ENCODE assay signal across 8 cellular contexts in the genomic region with DNA sequence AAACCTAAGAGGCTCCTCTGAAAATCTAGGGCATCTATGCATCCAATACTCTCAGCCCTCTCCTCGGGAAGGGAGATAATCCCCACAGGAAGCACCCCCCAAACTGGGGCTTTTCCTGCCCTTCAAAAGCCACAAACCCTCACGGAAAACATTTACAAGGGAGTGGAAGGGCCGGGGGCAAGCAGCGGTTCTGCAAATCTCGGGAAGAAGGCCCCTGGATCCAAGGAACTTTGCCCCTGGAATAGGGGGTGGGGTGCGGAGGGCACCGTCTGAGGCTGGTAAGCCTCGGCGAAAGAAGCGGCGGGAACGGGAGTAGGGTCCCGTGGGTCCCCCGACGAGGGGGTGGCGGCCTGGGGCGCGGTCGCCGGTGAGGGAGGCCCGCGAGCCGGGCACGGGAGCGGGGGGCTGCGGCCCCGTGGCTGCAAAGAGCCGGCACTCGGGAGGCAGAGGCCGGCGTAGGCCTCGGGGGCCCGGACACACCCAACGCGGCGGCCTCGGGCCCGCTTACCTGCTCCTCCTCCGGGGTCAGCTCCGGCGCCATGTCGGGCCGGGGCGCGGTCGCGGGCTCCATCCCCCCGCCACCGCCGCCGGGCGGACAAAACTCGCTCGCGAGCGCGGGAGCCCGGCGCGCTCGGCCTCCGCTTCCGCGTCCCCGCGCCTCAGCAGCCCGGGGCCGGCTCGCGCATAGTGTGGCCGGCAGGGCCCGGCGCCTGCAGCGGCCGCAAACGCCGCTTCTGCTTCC. TPM values are rescaled to one million over a fixed set of nuclear protein-coding genes. Genes with fewer than 3 reads are reported as not detected.
A peak's percentile ranks its signal among the peaks of the same experiment; 100 is the strongest.
DNase-seq lines count a peak whose midpoint lies in the region; ATAC-seq and TF ChIP-seq lines count a peak whose summit lies in the region.

No MANE protein-coding gene starts in this region.

- peak overlapping the region; percentile 94 for H3K27ac Mint-ChIP-seq in activated CD4-positive, alpha-beta T cell treated with anti-CD3 and anti-CD28 coated beads for 36 hours
- peak overlapping the region; percentile 86 to 97 (median 90) for H3K27ac Mint-ChIP-seq in naive thymus-derived CD4-positive, alpha-beta T cell

- H3K4me3 ChIP-seq in Jurkat, Clone E6-1 (ENCODE audit: low read length): peak overlapping the region; percentile 59
- peak overlapping the region; percentile 77 for H3K4me3 ChIP-seq in naive thymus-derived CD4-positive, alpha-beta T cell (ENCODE audit: low read length)

- peak overlapping the region; percentile 78 for H3K27ac ChIP-seq in naive thymus-derived CD4-positive, alpha-beta T cell (ENCODE audit: low read depth, low read length)

- intact Hi-C loops in activated CD4-positive, alpha-beta T cell treated with anti-CD3 and anti-CD28 coated beads for 36 hours (cut with DNase I, micrococcal nuclease): loop anchor here (1.0 to 5.0 kb wide), 5 partner anchors 60 to 1036 kb away; a partner anchor contains a TSS
- intact Hi-C loops in naive thymus-derived CD4-positive, alpha-beta T cell (cut with micrococcal nuclease): loop anchor here (2.0 to 10.0 kb wide), 3 partner anchors 36 to 214 kb away; a partner anchor contains a TSS

- CTCF ChIA-PET in activated CD4-positive, alpha-beta T cell treated with anti-CD3 and anti-CD28 coated beads for 36 hours (lab: Charles Lee): interaction anchor here (0.7 to 1.4 kb wide), 6 partner anchors 10 to 60 kb away, joined by 3 to 6 read pairs (median 4); no protein-coding TSS in a partner anchor
- CTCF ChIA-PET in naive thymus-derived CD4-positive, alpha-beta T cell (lab: Charles Lee): interaction anchor here (0.7 to 1.7 kb wide), 6 partner anchors 12 to 210 kb away, joined by 3 to 6 read pairs (median 4); a partner anchor contains a TSS

- H3K27me3 ChIP-seq in naive thymus-derived CD4-positive, alpha-beta T cell (ENCODE audit: control insufficient read depth in 2 of 2, insufficient read depth in 2 of 2, low read length in 2 of 2): no peaks in the 10 kb centered on the region

- peak; percentile 46 for DNase-seq in activated CD4-positive, alpha-beta T cell treated with anti-CD3 and anti-CD28 coated beads for 36 hours
- no peak for DNase-seq in activated CD4-positive, alpha-beta T cell treated with anti-CD3 and anti-CD28 coated beads, Interleukin-2, amount 50 U/mL, for 4 hours
- DNase-seq in Jurkat, Clone E6-1 (ENCODE audit: low read depth, low spot score): no peak
- peak; percentile 69 for DNase-seq in activated CD8-positive, alpha-beta memory T cell treated with anti-CD3 and anti-CD28 coated beads for 24 hours
- DNase-seq in erythroblast (lab: John Stamatoyannopoulos, UW): peak; percentile 50 to 68
- DNase-seq in naive thymus-derived CD4-positive, alpha-beta T cell: peak in 8 of 9 donors; percentile 2 to 41 (median 18)
- no peak for DNase-seq in ureter (ENCODE audit: low spot score)

- H3K9me3 ChIP-seq in naive thymus-derived CD4-positive, alpha-beta T cell (ENCODE audit: control insufficient read depth in 2 of 3, low read length in 3 of 3): no peaks in the 10 kb centered on the region

- peaks cover 3% of the 10 kb centered on the region for H3K36me3 Mint-ChIP-seq in activated CD4-positive, alpha-beta T cell treated with anti-CD3 and anti-CD28 coated beads for 36 hours (ENCODE audit: low read depth)
- H3K36me3 Mint-ChIP-seq in naive thymus-derived CD4-positive, alpha-beta T cell: peaks cover 0 to 6% (median 0%) of the 10 kb centered on the region in 5 donors

- H3K4me1 ChIP-seq in naive thymus-derived CD4-positive, alpha-beta T cell (ENCODE audit: control insufficient read depth in 2 of 2, insufficient read depth in 2 of 2, low read length in 2 of 2): peaks cover 10 to 16% of the 10 kb centered on the region in 2 donors

- TF ChIP-seq POLR2A in erythroblast (IDR thresholded peaks at IDR 0.05; ENCODE audit: low read length): no peak

- peak overlapping the region; percentile 87 for H3K4me3 Mint-ChIP-seq in activated CD4-positive, alpha-beta T cell treated with anti-CD3 and anti-CD28 coated beads for 36 hours
- H3K4me3 Mint-ChIP-seq in naive thymus-derived CD4-positive, alpha-beta T cell: peak overlapping the region; percentile 85 to 97 (median 94)

- peak; percentile 49 for ATAC-seq in activated CD4-positive, alpha-beta T cell treated with anti-CD3 and anti-CD28 coated beads for 36 hours
- peak; percentile 55 for ATAC-seq in naive thymus-derived CD4-positive, alpha-beta T cell
- no peak for ATAC-seq in GM18861 (IDR thresholded peaks at IDR 0.05; ENCODE audit: unreplicated experiment)

- POLR2A ChIA-PET in activated CD4-positive, alpha-beta T cell treated with anti-CD3 and anti-CD28 coated beads for 36 hours (lab: Charles Lee): interaction anchor here (0.6 to 1.0 kb wide), 4 partner anchors 47 to 125 kb away, joined by 3 read pairs; a partner anchor contains a TSS
- POLR2A ChIA-PET in naive thymus-derived CD4-positive, alpha-beta T cell (lab: Charles Lee): interaction anchor here (1.1 to 2.7 kb wide), 11 partner anchors 10 to 210 kb away, joined by 3 to 32 read pairs (median 4); a partner anchor contains a TSS

- H3K36me3 ChIP-seq in naive thymus-derived CD4-positive, alpha-beta T cell (ENCODE audit: control insufficient read depth in 2 of 3, insufficient read depth in 3 of 3, low read length in 3 of 3): no peaks in the 10 kb centered on the region

- peaks cover 21% of the 10 kb centered on the region for H3K4me1 Mint-ChIP-seq in activated CD4-positive, alpha-beta T cell treated with anti-CD3 and anti-CD28 coated beads for 36 hours
- peaks cover 21 to 36% (median 32%) of the 10 kb centered on the region in 7 donors for H3K4me1 Mint-ChIP-seq in naive thymus-derived CD4-positive, alpha-beta T cell

- H3K27me3 Mint-ChIP-seq in activated CD4-positive, alpha-beta T cell treated with anti-CD3 and anti-CD28 coated beads for 36 hours: no peaks in the 10 kb centered on the region
- no peaks in the 10 kb centered on the region for H3K27me3 Mint-ChIP-seq in naive thymus-derived CD4-positive, alpha-beta T cell

- no peaks in the 10 kb centered on the region for H3K9me3 Mint-ChIP-seq in activated CD4-positive, alpha-beta T cell treated with anti-CD3 and anti-CD28 coated beads for 36 hours (ENCODE audit: low read depth)
- H3K9me3 Mint-ChIP-seq in naive thymus-derived CD4-positive, alpha-beta T cell: peaks cover 0 to 2% (median 0%) of the 10 kb centered on the region in 11 donors

RNA-seq across cellular contexts. Expression of a gene that starts 0.7 kb away (rescaled TPM):
- 10 to 100 TPM; 15.0 to 16.5 TPM for total RNA-seq in activated CD4-positive, alpha-beta T cell treated with anti-CD3 and anti-CD28 coated beads for 36 hours
- polyA plus RNA-seq in Jurkat, Clone E6-1 (2012; ENCODE audit: insufficient read depth, insufficient read length): 28.6 TPM
- total RNA-seq in naive thymus-derived CD4-positive, alpha-beta T cell: 10 to 100 TPM; 11.2 to 35.6 (median 15.7) TPM
- polyA plus RNA-seq in naive thymus-derived CD4-positive, alpha-beta T cell: 10 to 100 TPM; 14.3 to 20.7 TPM
- 37.9 TPM for total RNA-seq in ureter

RNA-seq across cellular contexts. Expression of a gene that starts 47.1 kb away (rescaled TPM):
- 10 to 100 TPM; 37.4 to 40.3 TPM for total RNA-seq in activated CD4-positive, alpha-beta T cell treated with anti-CD3 and anti-CD28 coated beads for 36 hours
- polyA plus RNA-seq in Jurkat, Clone E6-1 (2012; ENCODE audit: insufficient read depth, insufficient read length): 56.3 TPM
- 10 to 100 TPM; 16.5 to 33.2 (median 21.5) TPM for total RNA-seq in naive thymus-derived CD4-positive, alpha-beta T cell
- 10 to 100 TPM; 41.1 to 51.5 TPM for polyA plus RNA-seq in naive thymus-derived CD4-positive, alpha-beta T cell
- 20.8 TPM for total RNA-seq in ureter

Comparison
In these comparisons a context has a peak if more than half of its experiments do, and no peak if none do; other contexts are left out.
1. DNase-seq: peak in activated CD4-positive, alpha-beta T cell treated with anti-CD3 and anti-CD28 coated beads for 36 hours (single experiment), activated CD8-positive, alpha-beta memory T cell treated with anti-CD3 and anti-CD28 coated beads for 24 hours (single experiment), erythroblast (2 of 2) and naive thymus-derived CD4-positive, alpha-beta T cell (8 of 9); none in activated CD4-positive, alpha-beta T cell treated with anti-CD3 and anti-CD28 coated beads, Interleukin-2, amount 50 U/mL, for 4 hours (0 of 2), Jurkat, Clone E6-1 (single experiment) and ureter (single experiment).